8 cellular contexts compared by ENCODE assay signal in the genomic region with DNA sequence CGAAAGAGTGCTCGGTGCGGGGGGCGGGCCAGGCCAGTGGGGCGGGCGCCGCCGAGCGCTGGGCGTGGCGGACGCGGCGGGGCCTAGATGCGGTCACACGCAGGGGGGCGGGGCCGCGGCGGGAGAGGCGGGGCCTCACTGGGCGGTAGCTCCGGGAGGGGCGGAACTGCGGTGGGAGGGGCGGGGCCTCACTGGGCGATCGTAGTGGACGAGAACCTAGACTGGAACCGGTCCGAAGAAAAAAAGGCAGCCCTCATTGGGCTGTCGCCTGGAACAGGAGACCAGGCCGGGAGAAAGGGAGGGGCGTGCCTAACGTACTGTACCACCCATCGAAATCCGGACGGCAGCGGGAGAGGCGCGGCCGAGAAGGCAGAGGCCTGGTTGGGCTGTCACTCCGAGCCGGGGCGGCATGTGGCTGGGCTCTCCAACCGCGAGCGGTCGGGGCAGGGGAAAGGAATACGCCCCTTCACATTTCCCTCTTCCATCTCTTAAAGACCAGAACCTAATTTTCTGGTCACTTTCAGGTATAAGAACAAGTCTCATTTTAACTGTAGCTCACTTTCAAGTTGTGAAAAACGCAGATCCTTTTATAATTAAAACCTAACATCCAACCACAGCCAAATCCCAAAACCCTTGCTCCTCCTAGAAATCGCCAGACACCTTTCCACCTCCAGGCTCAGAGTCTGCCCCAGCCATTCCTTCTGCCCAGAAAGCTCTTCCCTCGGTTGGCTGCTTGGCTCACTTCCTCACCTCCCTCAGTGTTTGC. TPM values are rescaled to one million over a fixed set of nuclear protein-coding genes. Genes with fewer than 3 reads are reported as not detected.
A peak's percentile ranks its signal among the peaks of the same experiment; 100 is the strongest.
DNase-seq lines count a peak whose midpoint lies in the region; ATAC-seq and TF ChIP-seq lines count a peak whose summit lies in the region.

A gene with protein sequence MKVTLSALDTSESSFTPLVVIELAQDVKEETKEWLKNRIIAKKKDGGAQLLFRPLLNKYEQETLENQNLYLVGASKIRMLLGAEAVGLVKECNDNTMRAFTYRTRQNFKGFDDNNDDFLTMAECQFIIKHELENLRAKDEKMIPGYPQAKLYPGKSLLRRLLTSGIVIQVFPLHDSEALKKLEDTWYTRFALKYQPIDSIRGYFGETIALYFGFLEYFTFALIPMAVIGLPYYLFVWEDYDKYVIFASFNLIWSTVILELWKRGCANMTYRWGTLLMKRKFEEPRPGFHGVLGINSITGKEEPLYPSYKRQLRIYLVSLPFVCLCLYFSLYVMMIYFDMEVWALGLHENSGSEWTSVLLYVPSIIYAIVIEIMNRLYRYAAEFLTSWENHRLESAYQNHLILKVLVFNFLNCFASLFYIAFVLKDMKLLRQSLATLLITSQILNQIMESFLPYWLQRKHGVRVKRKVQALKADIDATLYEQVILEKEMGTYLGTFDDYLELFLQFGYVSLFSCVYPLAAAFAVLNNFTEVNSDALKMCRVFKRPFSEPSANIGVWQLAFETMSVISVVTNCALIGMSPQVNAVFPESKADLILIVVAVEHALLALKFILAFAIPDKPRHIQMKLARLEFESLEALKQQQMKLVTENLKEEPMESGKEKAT (minus strand): TSS at position 38 of the 766 bp plus-strand sequence. CDS start 16,159 bp downstream, outside the sequence.

- peak within 1 kb of the TSS; percentile 100 for H3K27ac Mint-ChIP-seq in WTC11

- DNase-seq in AG04450 (ENCODE audit: low read depth, low spot score) (peak; percentile 99), NCI-H2227 treated with DMSO at 0.1 percent for 48 hours (lab: John Stamatoyannopoulos, UW) (peak; percentile 87), WTC11 (ENCODE audit: low spot score) (peak; percentile 98), cardiac fibroblast (ENCODE audit: low read depth in 2 of 2) (peak; percentile 99 to 100), iPS-NIHi11 (ENCODE audit: low spot score) (peak; percentile 97)

- peak within 1 kb of the TSS; percentile 96 for H3K4me3 Mint-ChIP-seq in WTC11

- H3K27me3 Mint-ChIP-seq in WTC11 (ENCODE audit: low read depth) = no peaks in the 10 kb centered on the region

- peaks cover 11% of the 10 kb centered on the region for H3K9me3 Mint-ChIP-seq in WTC11

- H3K4me3 ChIP-seq in AG04450 (ENCODE audit: low read depth, low read length) (peak within 1 kb of the TSS; percentile 87), cardiac fibroblast (replicated peaks in 1 of 2; ENCODE audit: low read depth in 2 of 2, low read length in 2 of 2) (peak within 1 kb of the TSS; percentile 86), skin epidermis (peak within 1 kb of the TSS; percentile 59 to 98 (median 88))

- H3K27ac ChIP-seq in AG04450 (ENCODE audit: low read depth, low read length) (peak within 1 kb of the TSS; percentile 73), skin epidermis (peak within 1 kb of the TSS; percentile 46 to 89 (median 81))

- H3K36me3 Mint-ChIP-seq in WTC11 = no peaks in the 10 kb centered on the region

- TF ChIP-seq CTCF in AG04450 (IDR thresholded peaks at IDR 0.05; ENCODE audit: low read depth, low read length) = no peak
- no peak for TF ChIP-seq CTCF in WTC11 (IDR thresholded peaks at IDR 0.05)
- TF ChIP-seq CTCF in cardiac fibroblast (IDR thresholded peaks at IDR 0.05; ENCODE audit: low read depth, low read length) = no peak

- POLR2A ChIA-PET in AG04450 (lab: Yijun Ruan, JAX) (interaction anchor here (0.5 to 1.5 kb wide), 6 partner anchors 14 to 147 kb away, joined by 3 to 12 read pairs (median 4); a partner anchor contains a TSS), WTC11 (lab: Charles Lee) (interaction anchor here (0.6 to 2.2 kb wide), 11 partner anchors 12 to 699 kb away, joined by 3 to 11 read pairs (median 4); a partner anchor contains a TSS)

- H3K27me3 ChIP-seq in AG04450 (ENCODE audit: control insufficient read depth, insufficient read depth, low read length) = no peaks in the 10 kb centered on the region

- peak; percentile 94 for ATAC-seq in GM18909 (IDR thresholded peaks at IDR 0.05; ENCODE audit: poor library complexity, unreplicated experiment)
- ATAC-seq in HG03159 (IDR thresholded peaks at IDR 0.05; ENCODE audit: unreplicated experiment) = peak; percentile 94
- ATAC-seq in WTC11 = peak; percentile 96

- peaks cover 17% of the 10 kb centered on the region for H3K4me1 Mint-ChIP-seq in WTC11

- H3K9me3 ChIP-seq in AG04450 (ENCODE audit: control insufficient read depth, insufficient read depth, low read length) = peaks cover 3% of the 10 kb centered on the region; the same call in 1 of the 2 replicates

- CTCF ChIA-PET in AG04450 (lab: Charles Lee) (interaction anchor here (0.6 to 1.0 kb wide), 4 partner anchors 12 to 466 kb away, joined by 3 read pairs; no protein-coding TSS in a partner anchor), WTC11 (lab: Charles Lee) (interaction anchor here (0.7 to 1.2 kb wide), 2 partner anchors 11 to 68 kb away, joined by 3 to 4 read pairs; a partner anchor contains a TSS)

TF ChIP-seq in WTC11, 78 proteins besides CTCF, POLR2A, EP300 and RAD21 (continues in another document):
- TF ChIP-seq, protein P1, sequence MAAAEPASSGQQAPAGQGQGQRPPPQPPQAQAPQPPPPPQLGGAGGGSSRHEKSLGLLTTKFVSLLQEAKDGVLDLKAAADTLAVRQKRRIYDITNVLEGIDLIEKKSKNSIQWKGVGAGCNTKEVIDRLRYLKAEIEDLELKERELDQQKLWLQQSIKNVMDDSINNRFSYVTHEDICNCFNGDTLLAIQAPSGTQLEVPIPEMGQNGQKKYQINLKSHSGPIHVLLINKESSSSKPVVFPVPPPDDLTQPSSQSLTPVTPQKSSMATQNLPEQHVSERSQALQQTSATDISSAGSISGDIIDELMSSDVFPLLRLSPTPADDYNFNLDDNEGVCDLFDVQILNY (CRISPR knock-in tag; IDR thresholded peaks at IDR 0.05) = peak; percentile 72; the same call in 1 of the 2 replicates
- TF ChIP-seq MXD4 (CRISPR knock-in tag; IDR thresholded peaks at IDR 0.05; ENCODE audit: borderline replicate concordance) = no peak
- TF ChIP-seq NFYB (CRISPR knock-in tag; conservative IDR thresholded peaks at IDR 0.05; ENCODE audit: low read depth) = peak; percentile 40
- peak; percentile 44; the same call in 1 of the 2 replicates for TF ChIP-seq NFE2L1 (CRISPR knock-in tag; IDR thresholded peaks at IDR 0.05)
- TF ChIP-seq, protein P2, sequence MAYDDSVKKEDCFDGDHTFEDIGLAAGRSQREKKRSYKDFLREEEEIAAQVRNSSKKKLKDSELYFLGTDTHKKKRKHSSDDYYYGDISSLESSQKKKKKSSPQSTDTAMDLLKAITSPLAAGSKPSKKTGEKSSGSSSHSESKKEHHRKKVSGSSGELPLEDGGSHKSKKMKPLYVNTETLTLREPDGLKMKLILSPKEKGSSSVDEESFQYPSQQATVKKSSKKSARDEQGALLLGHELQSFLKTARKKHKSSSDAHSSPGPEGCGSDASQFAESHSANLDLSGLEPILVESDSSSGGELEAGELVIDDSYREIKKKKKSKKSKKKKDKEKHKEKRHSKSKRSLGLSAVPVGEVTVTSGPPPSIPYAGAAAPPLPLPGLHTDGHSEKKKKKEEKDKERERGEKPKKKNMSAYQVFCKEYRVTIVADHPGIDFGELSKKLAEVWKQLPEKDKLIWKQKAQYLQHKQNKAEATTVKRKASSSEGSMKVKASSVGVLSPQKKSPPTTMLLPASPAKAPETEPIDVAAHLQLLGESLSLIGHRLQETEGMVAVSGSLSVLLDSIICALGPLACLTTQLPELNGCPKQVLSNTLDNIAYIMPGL (CRISPR knock-in tag; IDR thresholded peaks at IDR 0.05) = 0 out of 2 replicates have a peak, but pooled peaks have one; percentile 3
- TF ChIP-seq, protein P3, sequence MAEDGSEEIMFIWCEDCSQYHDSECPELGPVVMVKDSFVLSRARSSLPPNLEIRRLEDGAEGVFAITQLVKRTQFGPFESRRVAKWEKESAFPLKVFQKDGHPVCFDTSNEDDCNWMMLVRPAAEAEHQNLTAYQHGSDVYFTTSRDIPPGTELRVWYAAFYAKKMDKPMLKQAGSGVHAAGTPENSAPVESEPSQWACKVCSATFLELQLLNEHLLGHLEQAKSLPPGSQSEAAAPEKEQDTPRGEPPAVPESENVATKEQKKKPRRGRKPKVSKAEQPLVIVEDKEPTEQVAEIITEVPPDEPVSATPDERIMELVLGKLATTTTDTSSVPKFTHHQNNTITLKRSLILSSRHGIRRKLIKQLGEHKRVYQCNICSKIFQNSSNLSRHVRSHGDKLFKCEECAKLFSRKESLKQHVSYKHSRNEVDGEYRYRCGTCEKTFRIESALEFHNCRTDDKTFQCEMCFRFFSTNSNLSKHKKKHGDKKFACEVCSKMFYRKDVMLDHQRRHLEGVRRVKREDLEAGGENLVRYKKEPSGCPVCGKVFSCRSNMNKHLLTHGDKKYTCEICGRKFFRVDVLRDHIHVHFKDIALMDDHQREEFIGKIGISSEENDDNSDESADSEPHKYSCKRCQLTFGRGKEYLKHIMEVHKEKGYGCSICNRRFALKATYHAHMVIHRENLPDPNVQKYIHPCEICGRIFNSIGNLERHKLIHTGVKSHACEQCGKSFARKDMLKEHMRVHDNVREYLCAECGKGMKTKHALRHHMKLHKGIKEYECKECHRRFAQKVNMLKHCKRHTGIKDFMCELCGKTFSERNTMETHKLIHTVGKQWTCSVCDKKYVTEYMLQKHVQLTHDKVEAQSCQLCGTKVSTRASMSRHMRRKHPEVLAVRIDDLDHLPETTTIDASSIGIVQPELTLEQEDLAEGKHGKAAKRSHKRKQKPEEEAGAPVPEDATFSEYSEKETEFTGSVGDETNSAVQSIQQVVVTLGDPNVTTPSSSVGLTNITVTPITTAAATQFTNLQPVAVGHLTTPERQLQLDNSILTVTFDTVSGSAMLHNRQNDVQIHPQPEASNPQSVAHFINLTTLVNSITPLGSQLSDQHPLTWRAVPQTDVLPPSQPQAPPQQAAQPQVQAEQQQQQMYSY (CRISPR knock-in tag; IDR thresholded peaks at IDR 0.05) = peak; percentile 68
- TF ChIP-seq GRHL2 (CRISPR knock-in tag; IDR thresholded peaks at IDR 0.05; ENCODE audit: insufficient replicate concordance, severe bottlenecking) = no peak

RNA-seq across cellular contexts. Expression of the gene that starts here (rescaled TPM):
- polyA plus RNA-seq in AG04450 (2011; rRNA removed) = 71.9 and 87.1 TPM in 2 replicates
- 62.3 and 70.9 TPM in 2 replicates for polyA minus RNA-seq in AG04450 (2011; rRNA and poly(A)+ RNA removed)
- 35.1 to 38.1 TPM (median 36.6 TPM) in 3 replicates for total RNA-seq in WTC11 (2021)

Comparison
In these comparisons a context has a peak if more than half of its experiments do, and no peak if none do; other contexts are left out.
1. Peak in every context shown above with its lines: DNase-seq, ATAC-seq, H3K4me3 ChIP-seq and H3K27ac ChIP-seq.